8 cellular contexts compared by ENCODE assay signal in genomic region chr5:156541582-156541981, GRCh38.
"Had no signal": no experiment of that assay in that cellular context is flagged by ENCODE, and none has a peak within 500 bp of the region (broad histone marks: within the 10 kb centered on the region; RNA-seq: fewer than 3 reads in every experiment).

No MANE protein-coding gene starts in this region.

- H3K4me1 Mint-ChIP-seq: H9, IgD-negative memory B cell had no signal

- H3K4me3 Mint-ChIP-seq: H9, IgD-negative memory B cell had no signal

- H3K27ac ChIP-seq: HL-60 had no signal

- DNase-seq: GOT3, H9, HCEC 1CT, Kasumi-1, KG1 had no signal

- H3K9me3 Mint-ChIP-seq: H9, IgD-negative memory B cell had no signal

- FAIRE-seq: H54 had no signal

- H3K36me3 Mint-ChIP-seq: IgD-negative memory B cell had no signal

- H3K27ac Mint-ChIP-seq: H9 had no signal
